Comparison of ENCODE assay signal across 8 cellular contexts in genomic region chr6:37244430-37245310, GRCh38. TPM values are rescaled to one million over a fixed set of nuclear protein-coding genes. Genes with fewer than 3 reads are reported as not detected.
DNase-seq lines count a peak whose midpoint lies in the region; ATAC-seq, FAIRE-seq and TF ChIP-seq lines count a peak whose summit lies in the region.

No MANE protein-coding gene starts in this region.

- TF ChIP-seq EP300 in HepG2 (IDR thresholded peaks at IDR 0.05; ENCODE audit: low read depth in 2 of 2, low read length in 2 of 2) (peak in 1 of 2 experiments; percentile 48; a peak in 2 of 4 replicates), HepG2 (CRISPR knock-in tag; IDR thresholded peaks at IDR 0.05; ENCODE audit: borderline replicate concordance) (peak; percentile 71)

- H3K27me3 Mint-ChIP-seq in natural killer cell treated with Interleukin-12 subunit alpha and Interleukin-12 subunit beta and Interleukin-15 and Interleukin-18, amount 100 ng/mL, for 72 hours: peaks cover 2 to 5% of the 10 kb centered on the region in 2 donors

- TF ChIP-seq POLR2A in HepG2 (IDR thresholded peaks at IDR 0.05; ENCODE audit: insufficient read depth in 1 of 2, low read depth in 2 of 2, low read length in 2 of 2): peak in 1 of 2 experiments; percentile 70; a peak in 2 of 4 replicates

- intact Hi-C loops in HepG2 (cut with micrococcal nuclease; ENCODE audit: unreplicated experiment): no loop called here
- intact Hi-C loops in upper lobe of right lung (cut with DNase I): no loop called here

- CTCF ChIA-PET in HepG2 (lab: Yijun Ruan, JAX; ENCODE audit: low intra/inter-chr PET ratio, low total read pairs): no interaction called here

- ATAC-seq in HepG2 (peak; percentile 81), upper lobe of right lung (peak; percentile 90), GM21737 (IDR thresholded peaks at IDR 0.05; ENCODE audit: unreplicated experiment) (no peak)
- no peak for ATAC-seq in natural killer cell treated with Interleukin-12 subunit alpha and Interleukin-12 subunit beta and Interleukin-15 and Interleukin-18, amount 100 ng/mL, for 72 hours

- H3K27ac Mint-ChIP-seq in natural killer cell treated with Interleukin-12 subunit alpha and Interleukin-12 subunit beta and Interleukin-15 and Interleukin-18, amount 100 ng/mL, for 72 hours: peak overlapping the region in 1 of 2 donors; percentile 51

- no peaks in the 10 kb centered on the region for H4K20me1 ChIP-seq in HepG2 (ENCODE audit: insufficient read depth, low read length)

- no peaks in the 10 kb centered on the region for H3K9me3 Mint-ChIP-seq in natural killer cell treated with Interleukin-12 subunit alpha and Interleukin-12 subunit beta and Interleukin-15 and Interleukin-18, amount 100 ng/mL, for 72 hours

- DNase-seq in EL (peak; percentile 100), NCI-H345 (lab: John Stamatoyannopoulos, UW) (peak; percentile 94), bronchial epithelial cell (ENCODE audit: low read depth) (peak; percentile 100), HepG2 (ENCODE audit: low spot score) (peak; percentile 97), upper lobe of right lung (peak; percentile 70), cortex of kidney (lab: John Stamatoyannopoulos, UW) (no peak)
- DNase-seq in natural killer cell treated with Interleukin-12 subunit alpha and Interleukin-12 subunit beta and Interleukin-15 and Interleukin-18, amount 100 ng/mL, for 72 hours (ENCODE audit: low spot score): no peak

- no peak overlapping the region for H3K4me3 ChIP-seq in bronchial epithelial cell (ENCODE audit: low read depth, low read length)
- peak overlapping the region in 2 of 3 experiments; percentile 7 to 8; a peak in 2 of 6 replicates for H3K4me3 ChIP-seq in HepG2 (replicated peaks in 1 of 3; ENCODE audit: insufficient read depth in 1 of 3, low read depth in 2 of 3, low read length in 3 of 3)
- no peak overlapping the region for H3K4me3 ChIP-seq in upper lobe of right lung

- in situ Hi-C loops in HepG2 (cut with HindIII; ENCODE audit: extremely low pct_ligation_motif_present, low pct_unique_long_range_greater_than_20kb): no loop called here

- FAIRE-seq in bronchial epithelial cell (lab: Jason Lieb, UNC) (peak; percentile 96), HepG2 (lab: Jason Lieb, UNC) (peak; percentile 90)

- H3K9me3 ChIP-seq in HepG2 (ENCODE audit: low read length): no peaks in the 10 kb centered on the region
- H3K9me3 ChIP-seq in upper lobe of right lung: no peaks in the 10 kb centered on the region

- H3K4me1 ChIP-seq in HepG2 (ENCODE audit: insufficient read depth, low read length) (peaks cover 50% of the 10 kb centered on the region), upper lobe of right lung (peaks cover 42% of the 10 kb centered on the region)

- peak overlapping the region; percentile 48 for H3K9ac ChIP-seq in HepG2 (ENCODE audit: insufficient read depth, low read depth, low read length)

- no peaks in the 10 kb centered on the region for H3K79me2 ChIP-seq in HepG2 (ENCODE audit: insufficient read depth, low read length)

- H3K4me2 ChIP-seq in HepG2 (ENCODE audit: low read depth, low read length): peak overlapping the region; percentile 52

- H3K27me3 ChIP-seq in bronchial epithelial cell (ENCODE audit: control insufficient read depth, insufficient read depth, low read length): no peaks in the 10 kb centered on the region
- H3K27me3 ChIP-seq in HepG2 (ENCODE audit: control insufficient read depth in 1 of 2, insufficient read depth in 2 of 2, low read length in 2 of 2): no peaks in the 10 kb centered on the region
- no peaks in the 10 kb centered on the region for H3K27me3 ChIP-seq in upper lobe of right lung

- H3K36me3 ChIP-seq in bronchial epithelial cell (ENCODE audit: control insufficient read depth, insufficient read depth, low read length) (no peaks in the 10 kb centered on the region), HepG2 (replicated peaks in 1 of 2; ENCODE audit: control insufficient read depth in 1 of 2, insufficient read depth in 2 of 2, low read length in 2 of 2) (no peaks in the 10 kb centered on the region), upper lobe of right lung (no peaks in the 10 kb centered on the region)

- H3K4me3 Mint-ChIP-seq in natural killer cell treated with Interleukin-12 subunit alpha and Interleukin-12 subunit beta and Interleukin-15 and Interleukin-18, amount 100 ng/mL, for 72 hours: no peak overlapping the region

- H3K27ac ChIP-seq in HepG2 (ENCODE audit: extremely low read length, insufficient read depth, low read length) (peak overlapping the region; percentile 69), upper lobe of right lung (peak overlapping the region; percentile 90)

- H3K4me1 Mint-ChIP-seq in natural killer cell treated with Interleukin-12 subunit alpha and Interleukin-12 subunit beta and Interleukin-15 and Interleukin-18, amount 100 ng/mL, for 72 hours (ENCODE audit: low read depth in 2 of 2): peaks cover 30 to 40% of the 10 kb centered on the region in 2 donors

- peak overlapping the region; percentile 72 for H2AFZ ChIP-seq in HepG2 (ENCODE audit: low read length)

- TF ChIP-seq CTCF in bronchial epithelial cell (IDR thresholded peaks at IDR 0.05; ENCODE audit: insufficient read depth, low read length, severe bottlenecking) (no peak), HepG2 (CRISPR knock-in tag; IDR thresholded peaks at IDR 0.05) (no peak), upper lobe of right lung (IDR thresholded peaks at IDR 0.05) (no peak)

- TF ChIP-seq RAD21 in HepG2 (CRISPR knock-in tag; IDR thresholded peaks at IDR 0.05): no peak

- WGBS in HepG2 (ENCODE audit: low lambda C conversion rate): 46% methylated on average over 5 of the region's 6 CpGs

- peaks cover 11% of the 10 kb centered on the region for H3K36me3 Mint-ChIP-seq in natural killer cell treated with Interleukin-12 subunit alpha and Interleukin-12 subunit beta and Interleukin-15 and Interleukin-18, amount 100 ng/mL, for 72 hours

- TSS peak; percentile 99 for BruUV-seq in HepG2 (replicated peaks; lab: Mats Ljungman, UMichigan)

- POLR2A ChIA-PET in HepG2 (lab: Yijun Ruan, JAX): interaction anchor here (0.9 to 5.2 kb wide), 8 partner anchors 13 to 259 kb away, joined by 3 to 54 read pairs (median 4); partner anchors contain the start of genes MTCH1, PIM1, TBC1D22B and TMEM217

RNA-seq across cellular contexts. Expression of gene TBC1D22B, which starts 12.9 kb away (rescaled TPM):
- total RNA-seq in bronchial epithelial cell (4.7 and 6.7 TPM in 2 replicates), HepG2 (2016; rRNA removed; fragmentation: Illumina TruSeq; extraction: Trizol) (12.9 and 15.5 TPM in 2 replicates), upper lobe of right lung (12.4 TPM)
- 5.1 and 5.5 TPM in 2 replicates for total RNA-seq in HepG2 (2016; cell fraction: cytosol; rRNA removed; fragmentation: Illumina TruSeq; extraction: Trizol; ENCODE audit: low read depth)
- total RNA-seq in HepG2 (2016; cell fraction: insoluble cytoplasmic fraction; rRNA removed; fragmentation: Illumina TruSeq; extraction: Trizol): 12.5 and 13.1 TPM in 2 replicates
- total RNA-seq in HepG2 (2016; cell fraction: membrane; rRNA removed; fragmentation: Illumina TruSeq; extraction: Trizol): 18.5 and 19.2 TPM in 2 replicates
- 11.0 and 12.8 TPM in 2 replicates for total RNA-seq in HepG2 (2016; cell fraction: nucleus; rRNA removed; fragmentation: Illumina TruSeq; extraction: Trizol)
- polyA plus RNA-seq in HepG2 (2011; rRNA removed): 8.4 and 9.7 TPM in 2 replicates
- 9.7 and 10.3 TPM in 2 replicates for polyA plus RNA-seq in HepG2 (2011; cell fraction: cytosol; rRNA removed)
- 10.9 and 11.1 TPM in 2 replicates for polyA plus RNA-seq in HepG2 (2011; cell fraction: nucleus; rRNA removed)
- 10.9 and 11.4 TPM in 2 replicates for polyA plus RNA-seq in HepG2 (2012)
- 4.7 and 5.3 TPM in 2 replicates for polyA plus RNA-seq in HepG2 (2016; cell fraction: cytosol; fragmentation: Illumina TruSeq; extraction: Trizol; ENCODE audit: low read depth)
- 17.4 and 20.4 TPM in 2 replicates for polyA plus RNA-seq in HepG2 (2016; cell fraction: insoluble cytoplasmic fraction; fragmentation: Illumina TruSeq; extraction: Trizol; ENCODE audit: low read depth)
- 15.4 and 16.5 TPM in 2 replicates for polyA plus RNA-seq in HepG2 (2016; cell fraction: membrane; fragmentation: Illumina TruSeq; extraction: Trizol; ENCODE audit: low read depth)
- polyA plus RNA-seq in HepG2 (2016; cell fraction: nucleus; fragmentation: Illumina TruSeq; extraction: Trizol; ENCODE audit: insufficient read depth, low read depth): 20.1 and 21.3 TPM in 2 replicates
- polyA minus RNA-seq in HepG2 (2011; rRNA and poly(A)+ RNA removed; ENCODE audit: low replicate concordance): 5.2 and 8.5 TPM in 2 replicates
- 4.5 and 5.4 TPM in 2 replicates for polyA minus RNA-seq in HepG2 (2011; cell fraction: cytosol; rRNA and poly(A)+ RNA removed)
- 10.0 and 11.3 TPM in 2 replicates for polyA minus RNA-seq in HepG2 (2011; cell fraction: nucleus; rRNA and poly(A)+ RNA removed)
- 10 to 100 TPM; 27.3 to 37.8 TPM for total RNA-seq in natural killer cell treated with Interleukin-12 subunit alpha and Interleukin-12 subunit beta and Interleukin-15 and Interleukin-18, amount 100 ng/mL, for 72 hours

RNA-seq across cellular contexts. Expression of gene TMEM217, which starts 13.3 kb away (rescaled TPM):
- total RNA-seq in bronchial epithelial cell (0.26 and 0.38 TPM in 2 replicates), HepG2 (2016; rRNA removed; fragmentation: Illumina TruSeq; extraction: Trizol) (1.6 and 3.4 TPM in 2 replicates), upper lobe of right lung (1.8 TPM)
- total RNA-seq in HepG2 (2016; cell fraction: cytosol; rRNA removed; fragmentation: Illumina TruSeq; extraction: Trizol; ENCODE audit: low read depth): 1.1 and 2.0 TPM in 2 replicates
- total RNA-seq in HepG2 (2016; cell fraction: insoluble cytoplasmic fraction; rRNA removed; fragmentation: Illumina TruSeq; extraction: Trizol): 1.9 and 2.0 TPM in 2 replicates
- total RNA-seq in HepG2 (2016; cell fraction: membrane; rRNA removed; fragmentation: Illumina TruSeq; extraction: Trizol): 1.5 and 2.6 TPM in 2 replicates
- total RNA-seq in HepG2 (2016; cell fraction: nucleus; rRNA removed; fragmentation: Illumina TruSeq; extraction: Trizol): 3.4 and 4.3 TPM in 2 replicates
- polyA plus RNA-seq in HepG2 (2011; rRNA removed): 1.8 and 2.3 TPM in 2 replicates
- 1.2 and 1.8 TPM in 2 replicates for polyA plus RNA-seq in HepG2 (2011; cell fraction: cytosol; rRNA removed)
- 0.56 and 0.92 TPM in 2 replicates for polyA plus RNA-seq in HepG2 (2011; cell fraction: nucleus; rRNA removed)
- 1.3 and 1.5 TPM in 2 replicates for polyA plus RNA-seq in HepG2 (2012)
- 0.25 and 0.40 TPM in 2 replicates for polyA plus RNA-seq in HepG2 (2016; cell fraction: cytosol; fragmentation: Illumina TruSeq; extraction: Trizol; ENCODE audit: low read depth)
- polyA plus RNA-seq in HepG2 (2016; cell fraction: insoluble cytoplasmic fraction; fragmentation: Illumina TruSeq; extraction: Trizol; ENCODE audit: low read depth): 2.7 and 3.0 TPM in 2 replicates
- polyA plus RNA-seq in HepG2 (2016; cell fraction: membrane; fragmentation: Illumina TruSeq; extraction: Trizol; ENCODE audit: low read depth): 0.95 and 1.4 TPM in 2 replicates
- 2.9 and 4.5 TPM in 2 replicates for polyA plus RNA-seq in HepG2 (2016; cell fraction: nucleus; fragmentation: Illumina TruSeq; extraction: Trizol; ENCODE audit: insufficient read depth, low read depth)
- 1.7 and 2.2 TPM in 2 replicates for polyA minus RNA-seq in HepG2 (2011; rRNA and poly(A)+ RNA removed; ENCODE audit: low replicate concordance)
- 0.97 and 2.3 TPM in 2 replicates for polyA minus RNA-seq in HepG2 (2011; cell fraction: cytosol; rRNA and poly(A)+ RNA removed)
- 2.1 and 2.7 TPM in 2 replicates for polyA minus RNA-seq in HepG2 (2011; cell fraction: nucleus; rRNA and poly(A)+ RNA removed)
- 10 to 100 TPM; 23.5 to 23.7 TPM for total RNA-seq in natural killer cell treated with Interleukin-12 subunit alpha and Interleukin-12 subunit beta and Interleukin-15 and Interleukin-18, amount 100 ng/mL, for 72 hours

Comparison
In these comparisons a context has a peak if more than half of its experiments do, and no peak if none do; other contexts are left out.
1. DNase-seq: peak in EL (single experiment), NCI-H345 (single experiment), bronchial epithelial cell (single experiment), HepG2 (single experiment) and upper lobe of right lung (single experiment); none in cortex of kidney (single experiment) and natural killer cell treated with Interleukin-12 subunit alpha and Interleukin-12 subunit beta and Interleukin-15 and Interleukin-18, amount 100 ng/mL, for 72 hours (single experiment).
2. H3K4me3 ChIP-seq: peak in HepG2 (2 of 3); none in bronchial epithelial cell (single experiment) and upper lobe of right lung (single experiment).
3. ATAC-seq: peak in HepG2 (single experiment) and upper lobe of right lung (single experiment); none in GM21737 (single experiment) and natural killer cell treated with Interleukin-12 subunit alpha and Interleukin-12 subunit beta and Interleukin-15 and Interleukin-18, amount 100 ng/mL, for 72 hours (0 of 2).